8 cellular contexts compared by ENCODE assay signal in the genomic region with DNA sequence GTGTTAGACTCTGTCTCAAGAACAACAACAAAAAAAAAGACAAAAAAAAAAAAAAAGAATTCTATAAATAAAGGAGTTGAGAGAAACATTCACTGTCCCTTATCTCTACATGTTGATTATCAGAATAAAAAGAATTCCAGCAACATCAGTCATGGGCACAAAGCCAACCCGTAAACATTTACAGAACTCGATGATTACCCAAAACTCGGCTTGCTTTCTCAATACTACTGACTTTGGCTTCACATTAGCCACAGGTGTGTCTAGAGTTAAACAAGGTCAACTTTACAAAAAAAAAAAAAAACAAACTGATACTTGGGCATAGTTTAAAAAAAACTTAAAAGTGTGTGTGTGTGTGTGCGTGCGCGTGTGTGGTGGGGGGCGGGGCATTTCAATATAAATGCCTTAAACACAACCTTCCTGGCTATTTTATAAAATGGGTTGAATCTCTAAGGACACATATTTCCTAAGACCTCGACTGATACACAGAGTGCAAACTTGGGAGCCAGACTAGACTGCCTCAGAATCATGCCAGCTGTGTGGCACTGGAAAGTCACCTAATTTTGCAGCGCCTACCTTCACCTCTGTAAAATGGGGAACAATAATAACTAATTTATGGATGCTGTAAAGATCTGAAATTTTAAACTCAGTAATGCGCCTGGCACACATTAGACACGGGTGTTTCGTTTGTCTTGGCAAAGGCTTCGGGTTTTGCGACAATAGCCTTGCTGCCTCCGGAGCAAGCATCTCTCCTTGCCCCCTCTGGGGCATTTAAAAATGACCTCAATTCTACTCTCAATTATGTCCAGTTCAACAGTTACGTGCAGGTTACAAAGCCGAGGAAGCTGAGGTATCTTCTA. TPM values are rescaled to one million over a fixed set of nuclear protein-coding genes. Genes with fewer than 3 reads are reported as not detected.
A peak's percentile ranks its signal among the peaks of the same experiment; 100 is the strongest.
DNase-seq lines count a peak whose midpoint lies in the region; ATAC-seq and TF ChIP-seq lines count a peak whose summit lies in the region.

No MANE protein-coding gene starts in this region.

- H3K36me3 Mint-ChIP-seq in osteocyte (ENCODE audit: unreplicated experiment), result peaks cover 9% of the 10 kb centered on the region

- peaks cover 31% of the 10 kb centered on the region for H3K36me3 ChIP-seq in SK-N-MC (ENCODE audit: insufficient read depth, low read length)

- ATAC-seq in GM19023 (IDR thresholded peaks at IDR 0.05; ENCODE audit: unreplicated experiment) (peak; percentile 31), HG03103 (IDR thresholded peaks at IDR 0.05; ENCODE audit: low read depth, unreplicated experiment) (peak; percentile 5)

- TF ChIP-seq CTCF in osteocyte (IDR thresholded peaks at IDR 0.05), result no peak

- DNase-seq in CMK (ENCODE audit: low read depth), result peak; percentile 24
- DNase-seq in SK-N-MC (ENCODE audit: low read depth, low spot score), result no peak
- DNase-seq in fibroblast of gingiva (ENCODE audit: low read depth), result peak; percentile 29
- DNase-seq in osteocyte (ENCODE audit: extremely low spot score, unreplicated experiment), result no peak
- DNase-seq in NCI-H446 treated with DMSO at 0.1 percent for 48 hours (lab: John Stamatoyannopoulos, UW), result no peak
- DNase-seq in NCI-H526 treated with DMSO at 0.1 percent for 48 hours (lab: John Stamatoyannopoulos, UW), result no peak

- no peaks in the 10 kb centered on the region for H3K27me3 Mint-ChIP-seq in osteocyte (ENCODE audit: unreplicated experiment)

- peak overlapping the region; percentile 87 for H3K4me3 Mint-ChIP-seq in osteocyte (ENCODE audit: unreplicated experiment)

- H3K9me3 ChIP-seq in SK-N-MC (ENCODE audit: low read depth, low read length), result no peaks in the 10 kb centered on the region

- H3K4me3 ChIP-seq in SK-N-MC, result peak overlapping the region; percentile 93

- H3K27ac Mint-ChIP-seq in osteocyte (ENCODE audit: unreplicated experiment), result peak overlapping the region; percentile 82

- H3K9me3 Mint-ChIP-seq in osteocyte (ENCODE audit: unreplicated experiment), result no peaks in the 10 kb centered on the region

- peak overlapping the region; percentile 69; the same call in 1 of the 2 replicates for H3K27ac ChIP-seq in SK-N-MC

- peaks cover 15% of the 10 kb centered on the region for H3K4me1 Mint-ChIP-seq in osteocyte (ENCODE audit: unreplicated experiment)

- peak overlapping the region; percentile 79 for H3K9ac ChIP-seq in SK-N-MC (ENCODE audit: insufficient read length)

RNA-seq across cellular contexts. Expression of gene EBPL, which starts 0.9 kb away (rescaled TPM):
- total RNA-seq in osteocyte, result 29.2 and 33.7 TPM in 2 replicates

Comparison
In these comparisons a context has a peak if more than half of its experiments do, and no peak if none do; other contexts are left out.
1. DNase-seq: peak in CMK (single experiment) and fibroblast of gingiva (single experiment); none in SK-N-MC (single experiment), osteocyte (single experiment), NCI-H446 treated with DMSO at 0.1 percent for 48 hours (single experiment) and NCI-H526 treated with DMSO at 0.1 percent for 48 hours (single experiment).